21 cellular contexts compared by ENCODE assay signal in the genomic region with DNA sequence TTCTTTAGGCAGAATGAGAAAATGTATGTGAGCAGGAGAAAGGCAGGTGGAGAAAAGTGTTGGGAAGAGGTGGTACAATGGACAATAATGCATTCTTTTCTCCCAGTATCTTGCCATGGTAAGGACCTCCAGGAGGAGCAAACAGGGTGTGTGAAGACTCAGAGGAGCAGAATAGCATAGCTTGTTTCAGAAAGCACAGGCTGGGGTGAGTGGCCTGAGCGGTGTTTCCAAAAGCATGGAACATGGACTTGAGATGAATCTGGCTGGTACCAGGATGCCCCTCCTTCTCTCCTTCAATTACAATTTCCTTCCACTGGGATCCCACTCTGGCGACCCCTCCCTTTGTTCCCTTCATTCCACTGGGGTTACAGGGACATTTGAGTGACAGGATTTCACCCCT.
"Had no signal": no experiment of that assay in that cellular context is flagged by ENCODE, and none has a peak within 500 bp of the region (broad histone marks: within the 10 kb centered on the region; RNA-seq: fewer than 3 reads in every experiment).

No MANE protein-coding gene starts in this region.

- ATAC-seq: activated naive CD4-positive, alpha-beta T cell treated with anti-CD3 and anti-CD28 coated beads, Interleukin-2, amount 50 U/mL, for 72 hours; gastrocnemius medialis; left lobe of liver; lower lobe of right lung; natural killer cell; T-cell had no signal

- H3K27ac ChIP-seq: ascending aorta, coronary artery, esophagus squamous epithelium, gastrocnemius medialis, lower lobe of right lung, tibial artery, WERI-Rb-1 had no signal

- DNase-seq: activated CD4-positive, alpha-beta T cell treated with anti-CD3 and anti-CD28 coated beads for 1 hour; activated CD4-positive, alpha-beta T cell treated with anti-CD3 and anti-CD28 coated beads, Interleukin-2, amount 50 U/mL, for 1 hour; activated gamma-delta T cell treated with Interleukin-2 at 50 U/mL for 16 hours; activated T-cell treated with anti-CD3 and anti-CD28 coated beads, Interleukin-2, amount 50 U/mL, for 1 hour; endodermal cell; esophagus squamous epithelium; gastrocnemius medialis; hippocampal formation; islet precursor cell; lower lobe of right lung; natural killer cell; retina; stimulated activated CD4-positive, alpha-beta T cell treated with anti-CD3 and anti-CD28 coated beads, Interleukin-4, amount 100 ng/mL, for 24 hours; stimulated activated naive CD4-positive, alpha-beta T cell treated with Interleukin-2 at 50 U/mL for 16 hours; T-cell; tibial artery; WERI-Rb-1 had no signal
